Comparison of ENCODE assay signal across 16 cellular contexts in the genomic region with DNA sequence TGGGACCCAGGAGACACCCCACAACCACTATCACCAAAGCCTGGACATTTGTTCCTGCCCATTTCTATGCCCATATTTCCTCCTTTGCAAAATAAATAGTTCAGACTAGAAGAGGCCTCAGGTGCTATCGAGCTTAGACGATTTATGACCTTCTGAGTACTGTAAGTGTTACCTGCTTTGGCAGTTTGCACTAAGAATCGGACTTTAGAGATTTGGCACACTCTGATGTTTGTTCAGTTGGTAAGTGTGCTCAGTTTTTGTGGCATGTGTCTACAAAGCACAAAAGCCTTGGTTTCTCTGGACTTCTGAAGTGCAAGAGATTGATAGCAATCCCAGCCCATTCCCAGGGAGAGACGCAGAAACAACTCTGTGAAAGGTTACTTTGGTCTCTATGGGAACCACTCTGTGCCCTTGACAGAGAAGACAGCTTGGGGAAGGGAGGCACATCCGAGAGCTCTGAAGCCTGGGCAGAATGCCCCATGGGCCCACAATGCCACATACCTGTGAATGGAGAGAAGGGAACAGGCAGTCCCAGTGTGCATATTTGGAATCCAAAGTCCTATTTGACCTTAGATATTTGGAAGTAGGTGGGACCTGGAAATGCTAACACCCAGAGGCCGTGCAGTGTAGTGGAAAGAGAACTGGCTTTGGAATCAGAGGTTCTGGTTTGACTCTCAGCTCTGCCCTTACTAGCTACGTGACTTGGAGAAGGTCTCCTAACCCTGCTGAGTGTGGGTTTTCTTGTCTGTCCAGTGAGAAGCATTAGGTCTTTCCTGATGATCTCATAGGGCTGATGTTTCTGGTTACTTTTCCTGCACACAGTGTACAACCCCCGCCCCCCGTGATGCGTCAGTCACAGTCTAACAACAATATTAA.
DNase-seq lines count a peak whose midpoint lies in the region; ATAC-seq and TF ChIP-seq lines count a peak whose summit lies in the region.
"Had no signal": no experiment of that assay in that cellular context is flagged by ENCODE, and none has a peak within 500 bp of the region (broad histone marks: within the 10 kb centered on the region; RNA-seq: fewer than 3 reads in every experiment).

No MANE protein-coding gene starts in this region.

- H3K9me3 ChIP-seq in upper lobe of right lung (no peaks in the 10 kb centered on the region), HAP-1 (no peaks in the 10 kb centered on the region)
- H3K9me3 ChIP-seq: spleen had no signal

- intact Hi-C loops in Right ventricle myocardium inferior (cut with DNase I) = loop anchor here (5.0 kb wide), 3 partner anchors 60 to 195 kb away; a partner anchor contains a TSS
- intact Hi-C loops in cardiac septum (cut with DNase I) = loop anchor here (10.0 kb wide), 1 partner anchor 298 kb away; no protein-coding TSS in a partner anchor
- intact Hi-C loops in left colon (cut with DNase I, micrococcal nuclease) = no loop called here
- intact Hi-C loops in upper lobe of right lung (cut with DNase I) = no loop called here

- H3K27ac ChIP-seq in upper lobe of right lung = peak overlapping the region; percentile 17

- H3K4me3 ChIP-seq in upper lobe of right lung = no peak overlapping the region
- no peak overlapping the region for H3K4me3 ChIP-seq in HAP-1
- H3K4me3 ChIP-seq: spleen had no signal

- H3K27me3 ChIP-seq in upper lobe of right lung (no peaks in the 10 kb centered on the region), HAP-1 (ENCODE audit: low read depth) (no peaks in the 10 kb centered on the region)
- H3K27me3 ChIP-seq: spleen had no signal

- in situ Hi-C loops in HAP-1 (cut with MboI; ENCODE audit: low sequenced_read_pairs) = no loop called here

- peaks cover 10% of the 10 kb centered on the region for H3K4me1 ChIP-seq in upper lobe of right lung
- H3K4me1 ChIP-seq in HAP-1 = no peaks in the 10 kb centered on the region

- DNase-seq in Right ventricle myocardium inferior (ENCODE audit: missing footprints) (peak; percentile 75), cardiac septum (ENCODE audit: low spot score) (no peak), SHP77 (lab: John Stamatoyannopoulos, UW) (peak; percentile 19 to 47), left colon (no peak), upper lobe of right lung (peak; percentile 68), HAP-1 (ENCODE audit: low spot score in 2 of 2) (no peak), NCI-H1694 treated with DMSO at 0.1 percent for 48 hours (lab: John Stamatoyannopoulos, UW) (no peak), COLO829 (ENCODE audit: low spot score) (no peak)
- DNase-seq: activated B cell treated with CpG ODN at 0.5 μM for 24 hours; activated CD8-positive, alpha-beta memory T cell treated with anti-CD3 and anti-CD28 coated beads, Interleukin-2, amount 10 ng/mL, durations not matched to agents 7 days and 5 days; activated naive CD4-positive, alpha-beta T cell treated with anti-CD3 and anti-CD28 coated beads, Interleukin-2, amount 50 U/mL, for 16 hours; caudate nucleus; mesenchymal stem cell; NCI-H1694; spleen; SW 1271 had no signal

- TF ChIP-seq CTCF in upper lobe of right lung (IDR thresholded peaks at IDR 0.05) = no peak

- H3K36me3 ChIP-seq in upper lobe of right lung (no peaks in the 10 kb centered on the region), HAP-1 (replicated peaks) (no peaks in the 10 kb centered on the region)
- H3K36me3 ChIP-seq: spleen had no signal

- ATAC-seq in Right ventricle myocardium inferior (peak; percentile 90), left colon (peak; percentile 92), upper lobe of right lung (peak; percentile 73)
- ATAC-seq: activated CD8-positive, alpha-beta memory T cell treated with anti-CD3 and anti-CD28 coated beads, Interleukin-2, amount 10 ng/mL, durations not matched to agents 7 days and 5 days had no signal

Comparison
In these comparisons a context has a peak if more than half of its experiments do, and no peak if none do; other contexts are left out.
1. DNase-seq: peak in Right ventricle myocardium inferior (single experiment), SHP77 (2 of 2) and upper lobe of right lung (single experiment); none in cardiac septum (single experiment), left colon (0 of 2), HAP-1 (0 of 2), NCI-H1694 treated with DMSO at 0.1 percent for 48 hours (single experiment) and COLO829 (single experiment).
2. intact Hi-C loops: an anchor here in Right ventricle myocardium inferior (5.0 kb wide) and cardiac septum (10.0 kb wide); none called in left colon and upper lobe of right lung.
3. Peak in every context shown above with its lines, with median percentiles within 50 percentile points of each other: ATAC-seq.